ENCODE assay signal across 19 cellular contexts in genomic region chr2:210654091-210654490, GRCh38.
DNase-seq lines count a peak whose midpoint lies in the region; TF ChIP-seq lines count a peak whose summit lies in the region.
"Had no signal": no experiment of that assay in that cellular context is flagged by ENCODE, and none has a peak within 500 bp of the region (broad histone marks: within the 10 kb centered on the region; RNA-seq: fewer than 3 reads in every experiment).

No MANE protein-coding gene starts in this region.

- H3K4me3 ChIP-seq in fibroblast of mammary gland (ENCODE audit: control insufficient read depth, low read depth, low read length): no peak overlapping the region
- H3K4me3 ChIP-seq: A549 had no signal

- DNase-seq in AG08396 (ENCODE audit: low spot score) (peak; percentile 30), ELR (ENCODE audit: low read depth) (peak; percentile 67), LHCN-M2 (ENCODE audit: low read depth) (peak; percentile 44), fibroblast of mammary gland (ENCODE audit: low read depth) (peak; percentile 23), Calu3 (no peak), progenitor cell of endocrine pancreas (ENCODE audit: low spot score, unreplicated experiment) (no peak), GM20000 (ENCODE audit: low spot score) (no peak), NAMALWA (ENCODE audit: low spot score) (no peak)
- DNase-seq: DND-41, GF-D8, NCI-H1092, NCI-H1436 treated with DMSO at 0.1 percent for 48 hours, NCI-H2029 treated with DMSO at 0.1 percent for 48 hours, NCI-H2227 treated with DMSO at 0.1 percent for 48 hours, NCI-H510A treated with DMSO at 0.1 percent for 48 hours, NCI-H774, RPMI8226 had no signal

- H3K27me3 Mint-ChIP-seq in Calu3 (ENCODE audit: unreplicated experiment) (no peaks in the 10 kb centered on the region), progenitor cell of endocrine pancreas (no peaks in the 10 kb centered on the region)

- H3K4me1 Mint-ChIP-seq in Calu3 (ENCODE audit: low read depth, unreplicated experiment): no peaks in the 10 kb centered on the region
- H3K4me1 Mint-ChIP-seq in progenitor cell of endocrine pancreas (ENCODE audit: low read depth): peaks cover 7% of the 10 kb centered on the region

- H3K27ac Mint-ChIP-seq in Calu3 (ENCODE audit: unreplicated experiment) (no peak overlapping the region), progenitor cell of endocrine pancreas (no peak overlapping the region)
- H3K27ac Mint-ChIP-seq: T-helper 1 cell treated with Interleukin-12 subunit alpha and Interleukin-12 subunit beta and Interleukin-4 antibody, amounts not matched to agents 30 μg/mL and 1 μg/mL, for 36 hours had no signal

- TF ChIP-seq CTCF in fibroblast of mammary gland (conservative IDR thresholded peaks at IDR 0.05; ENCODE audit: control insufficient read depth, insufficient read depth, low read depth, low read length) (no peak), Calu3 (IDR thresholded peaks at IDR 0.05; ENCODE audit: unreplicated experiment) (no peak), progenitor cell of endocrine pancreas (IDR thresholded peaks at IDR 0.05; ENCODE audit: unreplicated experiment) (no peak), GM20000 (IDR thresholded peaks at IDR 0.05; ENCODE audit: extremely low read depth, missing control alignments) (no peak)

- BruUV-seq in Calu3 (replicated peaks; lab: Mats Ljungman, UMichigan): no TSS peak

- H3K9me3 Mint-ChIP-seq in Calu3 (ENCODE audit: low read depth, unreplicated experiment): no peaks in the 10 kb centered on the region
- H3K9me3 Mint-ChIP-seq in progenitor cell of endocrine pancreas (ENCODE audit: low read depth): no peaks in the 10 kb centered on the region
- H3K9me3 Mint-ChIP-seq: T-helper 1 cell treated with Interleukin-12 subunit alpha and Interleukin-12 subunit beta and Interleukin-4 antibody, amounts not matched to agents 30 μg/mL and 1 μg/mL, for 36 hours had no signal

- H3K36me3 Mint-ChIP-seq in Calu3 (ENCODE audit: insufficient read depth, unreplicated experiment) (no peaks in the 10 kb centered on the region), progenitor cell of endocrine pancreas (ENCODE audit: insufficient read depth) (no peaks in the 10 kb centered on the region)

- intact Hi-C loops in Calu3 (cut with micrococcal nuclease; ENCODE audit: unreplicated experiment): no loop called here

- H3K4me3 Mint-ChIP-seq in Calu3 (ENCODE audit: low read depth, unreplicated experiment) (no peak overlapping the region), progenitor cell of endocrine pancreas (ENCODE audit: low read depth) (no peak overlapping the region)
- H3K4me3 Mint-ChIP-seq: T-helper 1 cell treated with Interleukin-12 subunit alpha and Interleukin-12 subunit beta and Interleukin-4 antibody, amounts not matched to agents 30 μg/mL and 1 μg/mL, for 36 hours had no signal

- CTCF ChIA-PET in Calu3 (lab: Charles Lee): no interaction called here

Comparison
In these comparisons a context has a peak if more than half of its experiments do, and no peak if none do; other contexts are left out.
1. DNase-seq: peak in AG08396 (single experiment), ELR (single experiment), LHCN-M2 (single experiment) and fibroblast of mammary gland (single experiment); none in Calu3 (single experiment), progenitor cell of endocrine pancreas (single experiment), GM20000 (single experiment) and NAMALWA (single experiment).